ENCODE assay signal across 1 cellular context in genomic region chr12:120292661-120293531, GRCh38.
TF ChIP-seq lines count a peak whose summit lies in the region.

TSS of gene RNU4-1 (minus strand) at chr12:120293237.

TF ChIP-seq in K562, 482 proteins besides CTCF, POLR2A, EP300 and RAD21 (continued from another document and continues in another):
- TF ChIP-seq ILF3 (IDR thresholded peaks at IDR 0.05; ENCODE audit: borderline replicate concordance) (peak; percentile 94), ZBTB43 (CRISPR knock-in tag; IDR thresholded peaks at IDR 0.05) (peak; percentile 27; the same call in 1 of the 2 replicates), STAT5B (CRISPR knock-in tag; IDR thresholded peaks at IDR 0.05) (no peak), TOE1 (IDR thresholded peaks at IDR 0.05; ENCODE audit: borderline replicate concordance) (peak; percentile 54), TOE1 (CRISPR knock-in tag; IDR thresholded peaks at IDR 0.05; ENCODE audit: borderline replicate concordance, low read depth) (no peak), ZNF79 (CRISPR knock-in tag; IDR thresholded peaks at IDR 0.05; ENCODE audit: low read depth) (no peak), MCM7 (IDR thresholded peaks at IDR 0.05) (no peak), NELFE (IDR thresholded peaks at IDR 0.05; ENCODE audit: insufficient read depth, insufficient read length) (peak; percentile 72), ZBTB34 (CRISPR knock-in tag; IDR thresholded peaks at IDR 0.05) (no peak), NUFIP1 (IDR thresholded peaks at IDR 0.05; ENCODE audit: partially characterized antibody) (peak; percentile 99), TFE3 (CRISPR knock-in tag; IDR thresholded peaks at IDR 0.05) (no peak), ZNF274 (IDR thresholded peaks at IDR 0.05; ENCODE audit: borderline replicate concordance, low read depth, low read length) (0 out of 2 replicates have a peak, but pooled peaks have one; percentile 43), POLR2B (IDR thresholded peaks at IDR 0.05; ENCODE audit: low read depth, partially characterized antibody) (peak; percentile 99), ZC3H8 (IDR thresholded peaks at IDR 0.05) (peak; percentile 98), ZEB2 (IDR thresholded peaks at IDR 0.05) (peak; percentile 94), FOXK1 (CRISPR knock-in tag; IDR thresholded peaks at IDR 0.05; ENCODE audit: borderline replicate concordance) (peak; percentile 59), HMGN3 (IDR thresholded peaks at IDR 0.05; ENCODE audit: borderline replicate concordance, extremely low read depth, insufficient read length, low read depth, low read length) (no peak), MTA3 (IDR thresholded peaks at IDR 0.05; ENCODE audit: borderline replicate concordance) (peak; percentile 99), HOMEZ (CRISPR knock-in tag; IDR thresholded peaks at IDR 0.05) (no peak), NFE2 (IDR thresholded peaks at IDR 0.05; ENCODE audit: low read depth) (0 out of 2 replicates have a peak, but pooled peaks have one; percentile 34), NONO (IDR thresholded peaks at IDR 0.05; ENCODE audit: low read depth in 2 of 2, low read length in 1 of 2) (peak; percentile 56 to 92; a peak in 3 of 4 replicates), E2F8 (IDR thresholded peaks at IDR 0.05; ENCODE audit: low read depth, partially characterized antibody) (no peak), RREB1 (CRISPR knock-in tag; IDR thresholded peaks at IDR 0.05) (no peak), DMBX1 (CRISPR knock-in tag; IDR thresholded peaks at IDR 0.05; ENCODE audit: borderline replicate concordance) (no peak)
- TF ChIP-seq, protein P1, sequence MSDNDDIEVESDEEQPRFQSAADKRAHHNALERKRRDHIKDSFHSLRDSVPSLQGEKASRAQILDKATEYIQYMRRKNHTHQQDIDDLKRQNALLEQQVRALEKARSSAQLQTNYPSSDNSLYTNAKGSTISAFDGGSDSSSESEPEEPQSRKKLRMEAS (CRISPR knock-in tag; IDR thresholded peaks at IDR 0.05) = no peak; the same call in 1 of the 2 replicates
- TF ChIP-seq, protein P2, sequence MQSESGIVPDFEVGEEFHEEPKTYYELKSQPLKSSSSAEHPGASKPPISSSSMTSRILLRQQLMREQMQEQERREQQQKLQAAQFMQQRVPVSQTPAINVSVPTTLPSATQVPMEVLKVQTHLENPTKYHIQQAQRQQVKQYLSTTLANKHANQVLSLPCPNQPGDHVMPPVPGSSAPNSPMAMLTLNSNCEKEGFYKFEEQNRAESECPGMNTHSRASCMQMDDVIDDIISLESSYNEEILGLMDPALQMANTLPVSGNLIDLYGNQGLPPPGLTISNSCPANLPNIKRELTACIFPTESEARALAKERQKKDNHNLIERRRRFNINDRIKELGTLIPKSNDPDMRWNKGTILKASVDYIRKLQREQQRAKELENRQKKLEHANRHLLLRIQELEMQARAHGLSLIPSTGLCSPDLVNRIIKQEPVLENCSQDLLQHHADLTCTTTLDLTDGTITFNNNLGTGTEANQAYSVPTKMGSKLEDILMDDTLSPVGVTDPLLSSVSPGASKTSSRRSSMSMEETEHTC (IDR thresholded peaks at IDR 0.05) = no peak
- TF ChIP-seq, protein P3, sequence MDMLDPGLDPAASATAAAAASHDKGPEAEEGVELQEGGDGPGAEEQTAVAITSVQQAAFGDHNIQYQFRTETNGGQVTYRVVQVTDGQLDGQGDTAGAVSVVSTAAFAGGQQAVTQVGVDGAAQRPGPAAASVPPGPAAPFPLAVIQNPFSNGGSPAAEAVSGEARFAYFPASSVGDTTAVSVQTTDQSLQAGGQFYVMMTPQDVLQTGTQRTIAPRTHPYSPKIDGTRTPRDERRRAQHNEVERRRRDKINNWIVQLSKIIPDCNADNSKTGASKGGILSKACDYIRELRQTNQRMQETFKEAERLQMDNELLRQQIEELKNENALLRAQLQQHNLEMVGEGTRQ (CRISPR knock-in tag; IDR thresholded peaks at IDR 0.05) = no peak
- TF ChIP-seq, protein P4, sequence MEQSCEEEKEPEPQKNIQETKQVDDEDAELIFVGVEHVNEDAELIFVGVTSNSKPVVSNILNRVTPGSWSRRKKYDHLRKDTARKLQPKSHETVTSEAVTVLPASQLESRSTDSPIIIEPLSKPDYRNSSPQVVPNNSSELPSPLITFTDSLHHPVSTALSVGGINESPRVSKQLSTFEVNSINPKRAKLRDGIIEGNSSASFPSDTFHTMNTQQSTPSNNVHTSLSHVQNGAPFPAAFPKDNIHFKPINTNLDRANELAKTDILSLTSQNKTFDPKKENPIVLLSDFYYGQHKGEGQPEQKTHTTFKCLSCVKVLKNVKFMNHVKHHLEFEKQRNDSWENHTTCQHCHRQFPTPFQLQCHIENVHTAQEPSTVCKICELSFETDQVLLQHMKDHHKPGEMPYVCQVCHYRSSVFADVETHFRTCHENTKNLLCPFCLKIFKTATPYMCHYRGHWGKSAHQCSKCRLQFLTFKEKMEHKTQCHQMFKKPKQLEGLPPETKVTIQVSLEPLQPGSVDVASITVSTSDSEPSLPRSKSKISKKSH (CRISPR knock-in tag; IDR thresholded peaks at IDR 0.05) = no peak
- TF ChIP-seq, protein P5, sequence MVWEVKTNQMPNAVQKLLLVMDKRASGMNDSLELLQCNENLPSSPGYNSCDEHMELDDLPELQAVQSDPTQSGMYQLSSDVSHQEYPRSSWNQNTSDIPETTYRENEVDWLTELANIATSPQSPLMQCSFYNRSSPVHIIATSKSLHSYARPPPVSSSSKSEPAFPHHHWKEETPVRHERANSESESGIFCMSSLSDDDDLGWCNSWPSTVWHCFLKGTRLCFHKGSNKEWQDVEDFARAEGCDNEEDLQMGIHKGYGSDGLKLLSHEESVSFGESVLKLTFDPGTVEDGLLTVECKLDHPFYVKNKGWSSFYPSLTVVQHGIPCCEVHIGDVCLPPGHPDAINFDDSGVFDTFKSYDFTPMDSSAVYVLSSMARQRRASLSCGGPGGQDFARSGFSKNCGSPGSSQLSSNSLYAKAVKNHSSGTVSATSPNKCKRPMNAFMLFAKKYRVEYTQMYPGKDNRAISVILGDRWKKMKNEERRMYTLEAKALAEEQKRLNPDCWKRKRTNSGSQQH (CRISPR knock-in tag; IDR thresholded peaks at IDR 0.05) = peak; percentile 97
- TF ChIP-seq, protein P6, sequence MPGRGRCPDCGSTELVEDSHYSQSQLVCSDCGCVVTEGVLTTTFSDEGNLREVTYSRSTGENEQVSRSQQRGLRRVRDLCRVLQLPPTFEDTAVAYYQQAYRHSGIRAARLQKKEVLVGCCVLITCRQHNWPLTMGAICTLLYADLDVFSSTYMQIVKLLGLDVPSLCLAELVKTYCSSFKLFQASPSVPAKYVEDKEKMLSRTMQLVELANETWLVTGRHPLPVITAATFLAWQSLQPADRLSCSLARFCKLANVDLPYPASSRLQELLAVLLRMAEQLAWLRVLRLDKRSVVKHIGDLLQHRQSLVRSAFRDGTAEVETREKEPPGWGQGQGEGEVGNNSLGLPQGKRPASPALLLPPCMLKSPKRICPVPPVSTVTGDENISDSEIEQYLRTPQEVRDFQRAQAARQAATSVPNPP (IDR thresholded peaks at IDR 0.05; ENCODE audit: borderline replicate concordance, insufficient read depth, insufficient read length) = no peak
